ENCODE assay signal across 15 cellular contexts in genomic region chr10:3093996-3094395, GRCh38. TPM values are rescaled to one million over a fixed set of nuclear protein-coding genes. Genes with fewer than 3 reads are reported as not detected.
DNase-seq lines count a peak whose midpoint lies in the region; ATAC-seq, FAIRE-seq and TF ChIP-seq lines count a peak whose summit lies in the region.
"Had no signal": no experiment of that assay in that cellular context is flagged by ENCODE, and none has a peak within 500 bp of the region (broad histone marks: within the 10 kb centered on the region; RNA-seq: fewer than 3 reads in every experiment).

No MANE protein-coding gene starts in this region.

- peak overlapping the region; percentile 81 for H3K27ac Mint-ChIP-seq in activated naive CD4-positive, alpha-beta T cell treated with anti-CD3 and anti-CD28 coated beads, Interleukin-2, amount 50 U/mL, for 24 hours
- peak overlapping the region; percentile 74 for H3K27ac Mint-ChIP-seq in activated CD8-positive, alpha-beta T cell treated with anti-CD3 and anti-CD28 coated beads for 36 hours
- peak overlapping the region; percentile 63 for H3K27ac Mint-ChIP-seq in stimulated activated naive B cell treated with anti-CD40 and anti-IgM and Interleukin-4, amounts not matched to agents 10 μg/mL and 1 μg/mL and 100 μg/mL, for 72 hours
- H3K27ac Mint-ChIP-seq: activated B cell treated with CpG ODN at 0.5 μM for 24 hours had no signal

- H3K4me1 ChIP-seq in gastroesophageal sphincter, result peaks cover 15 to 61% (median 31%) of the 10 kb centered on the region in 3 donors

- WGBS in gastroesophageal sphincter (ENCODE audit: low coverage in 1 of 2), 2 donors, result 77 to 85% methylated on average over 2 to 4 of the region's 5 CpGs

- peak overlapping the region; percentile 44 for H3K4me3 Mint-ChIP-seq in activated naive CD4-positive, alpha-beta T cell treated with anti-CD3 and anti-CD28 coated beads, Interleukin-2, amount 50 U/mL, for 24 hours
- no peak overlapping the region for H3K4me3 Mint-ChIP-seq in activated CD8-positive, alpha-beta T cell treated with anti-CD3 and anti-CD28 coated beads for 36 hours
- H3K4me3 Mint-ChIP-seq in stimulated activated naive B cell treated with anti-CD40 and anti-IgM and Interleukin-4, amounts not matched to agents 10 μg/mL and 1 μg/mL and 100 μg/mL, for 72 hours, result peak overlapping the region in 1 of 2 donors; percentile 36
- H3K4me3 Mint-ChIP-seq: activated B cell treated with CpG ODN at 0.5 μM for 24 hours had no signal

- ATAC-seq in activated CD8-positive, alpha-beta T cell treated with anti-CD3 and anti-CD28 coated beads for 36 hours, result no peak
- no peak for ATAC-seq in gastroesophageal sphincter
- ATAC-seq in stimulated activated naive B cell treated with anti-CD40 and anti-IgM and Interleukin-4, amounts not matched to agents 10 μg/mL and 1 μg/mL and 100 μg/mL, for 72 hours (replicated peaks), result no peak
- ATAC-seq: foreskin keratinocyte had no signal

- H3K36me3 ChIP-seq in gastroesophageal sphincter, result peaks cover 0 to 3% of the 10 kb centered on the region in 2 donors

- no peak for FAIRE-seq in D721Med (lab: Jason Lieb, UNC)

- intact Hi-C loops in activated CD8-positive, alpha-beta T cell treated with anti-CD3 and anti-CD28 coated beads for 36 hours (cut with micrococcal nuclease), result no loop called here

- no peak for TF ChIP-seq POLR2A in gastroesophageal sphincter (IDR thresholded peaks at IDR 0.05)

- no peaks in the 10 kb centered on the region for H3K27me3 ChIP-seq in gastroesophageal sphincter
- H3K27me3 ChIP-seq: foreskin keratinocyte had no signal

- H3K27me3 Mint-ChIP-seq in activated naive CD4-positive, alpha-beta T cell treated with anti-CD3 and anti-CD28 coated beads, Interleukin-2, amount 50 U/mL, for 24 hours, result no peaks in the 10 kb centered on the region
- no peaks in the 10 kb centered on the region for H3K27me3 Mint-ChIP-seq in activated CD8-positive, alpha-beta T cell treated with anti-CD3 and anti-CD28 coated beads for 36 hours
- H3K27me3 Mint-ChIP-seq in stimulated activated naive B cell treated with anti-CD40 and anti-IgM and Interleukin-4, amounts not matched to agents 10 μg/mL and 1 μg/mL and 100 μg/mL, for 72 hours, result no peaks in the 10 kb centered on the region
- H3K27me3 Mint-ChIP-seq: activated B cell treated with CpG ODN at 0.5 μM for 24 hours had no signal

- CTCF ChIA-PET in activated CD8-positive, alpha-beta T cell treated with anti-CD3 and anti-CD28 coated beads for 36 hours (lab: Charles Lee), result no interaction called here

- DNase-seq in activated naive CD4-positive, alpha-beta T cell treated with anti-CD3 and anti-CD28 coated beads, Interleukin-2, amount 50 U/mL, for 16 hours, result no peak
- DNase-seq in activated CD8-positive, alpha-beta T cell treated with anti-CD3 and anti-CD28 coated beads for 36 hours, result no peak
- no peak for DNase-seq in stimulated activated naive B cell treated with anti-CD40 and anti-IgM and Interleukin-4, amounts not matched to agents 10 μg/mL and 1 μg/mL and 100 μg/mL, for 72 hours
- DNase-seq in NCI-H446 (lab: John Stamatoyannopoulos, UW) (no peak), D721Med (ENCODE audit: insufficient read length, low spot score) (no peak), iPS-NIHi11 (ENCODE audit: low spot score) (no peak)
- DNase-seq: activated B cell treated with CpG ODN at 0.5 μM for 24 hours; activated gamma-delta T cell treated with Interleukin-2 at 50 U/mL for 16 hours; AML-193; foreskin keratinocyte; NCI-H1105; stimulated activated CD8-positive, alpha-beta memory T cell treated with anti-CD3 and anti-CD28 coated beads, Interleukin-4, amount 100 ng/mL, for 48 hours had no signal

- H3K27ac ChIP-seq in gastroesophageal sphincter, result peak overlapping the region in 3 of 4 donors; percentile 79 to 88 (median 83)

- no peaks in the 10 kb centered on the region for H3K9me3 ChIP-seq in gastroesophageal sphincter
- H3K9me3 ChIP-seq: HAP-1 had no signal

- no peak overlapping the region for H3K4me3 ChIP-seq in gastroesophageal sphincter
- H3K4me3 ChIP-seq: HAP-1 had no signal

- no peak for TF ChIP-seq CTCF in activated CD8-positive, alpha-beta T cell treated with anti-CD3 and anti-CD28 coated beads for 36 hours (IDR thresholded peaks at IDR 0.05)
- no peak for TF ChIP-seq CTCF in gastroesophageal sphincter (IDR thresholded peaks at IDR 0.05)
- TF ChIP-seq CTCF in D721Med (IDR thresholded peaks at IDR 0.05; ENCODE audit: insufficient read depth, missing control alignments), result no peak

- POLR2A ChIA-PET in activated CD8-positive, alpha-beta T cell treated with anti-CD3 and anti-CD28 coated beads for 36 hours (lab: Charles Lee), result interaction anchor here (1.1 to 3.6 kb wide), 6 partner anchors 13 to 79 kb away, joined by 3 to 35 read pairs (median 6); partner anchors contain the start of genes PFKP and PITRM1

- H3K36me3 Mint-ChIP-seq in activated naive CD4-positive, alpha-beta T cell treated with anti-CD3 and anti-CD28 coated beads, Interleukin-2, amount 50 U/mL, for 24 hours, result peaks cover 26% of the 10 kb centered on the region
- peaks cover 67% of the 10 kb centered on the region for H3K36me3 Mint-ChIP-seq in activated CD8-positive, alpha-beta T cell treated with anti-CD3 and anti-CD28 coated beads for 36 hours (ENCODE audit: low read depth)
- H3K36me3 Mint-ChIP-seq in stimulated activated naive B cell treated with anti-CD40 and anti-IgM and Interleukin-4, amounts not matched to agents 10 μg/mL and 1 μg/mL and 100 μg/mL, for 72 hours, result peaks cover 51 to 71% of the 10 kb centered on the region in 2 donors

- H3K4me1 Mint-ChIP-seq in activated naive CD4-positive, alpha-beta T cell treated with anti-CD3 and anti-CD28 coated beads, Interleukin-2, amount 50 U/mL, for 24 hours, result peaks cover 72% of the 10 kb centered on the region
- H3K4me1 Mint-ChIP-seq in activated CD8-positive, alpha-beta T cell treated with anti-CD3 and anti-CD28 coated beads for 36 hours (ENCODE audit: low read depth), result peaks cover 72% of the 10 kb centered on the region
- H3K4me1 Mint-ChIP-seq in stimulated activated naive B cell treated with anti-CD40 and anti-IgM and Interleukin-4, amounts not matched to agents 10 μg/mL and 1 μg/mL and 100 μg/mL, for 72 hours, result peaks cover 25 to 61% of the 10 kb centered on the region in 2 donors

- H3K9me3 Mint-ChIP-seq in activated naive CD4-positive, alpha-beta T cell treated with anti-CD3 and anti-CD28 coated beads, Interleukin-2, amount 50 U/mL, for 24 hours, result no peaks in the 10 kb centered on the region
- no peaks in the 10 kb centered on the region for H3K9me3 Mint-ChIP-seq in activated CD8-positive, alpha-beta T cell treated with anti-CD3 and anti-CD28 coated beads for 36 hours
- H3K9me3 Mint-ChIP-seq in stimulated activated naive B cell treated with anti-CD40 and anti-IgM and Interleukin-4, amounts not matched to agents 10 μg/mL and 1 μg/mL and 100 μg/mL, for 72 hours, result peaks cover 0 to 4% of the 10 kb centered on the region in 2 donors
- H3K9me3 Mint-ChIP-seq: activated B cell treated with CpG ODN at 0.5 μM for 24 hours had no signal

- no peak for TF ChIP-seq EP300 in gastroesophageal sphincter (IDR thresholded peaks at IDR 0.05)

RNA-seq across cellular contexts. Expression of gene PFKP, which starts 26.6 kb away (rescaled TPM):
- 100 to 1,000 TPM; 217 to 219 TPM for total RNA-seq in activated CD8-positive, alpha-beta T cell treated with anti-CD3 and anti-CD28 coated beads for 36 hours
- total RNA-seq in gastroesophageal sphincter, result 100 to 1,000 TPM in 3 of 4 donors, 10 to 100 TPM in 1; 64.3 to 261 (median 107) TPM
